19 cellular contexts compared by ENCODE assay signal in the genomic region with DNA sequence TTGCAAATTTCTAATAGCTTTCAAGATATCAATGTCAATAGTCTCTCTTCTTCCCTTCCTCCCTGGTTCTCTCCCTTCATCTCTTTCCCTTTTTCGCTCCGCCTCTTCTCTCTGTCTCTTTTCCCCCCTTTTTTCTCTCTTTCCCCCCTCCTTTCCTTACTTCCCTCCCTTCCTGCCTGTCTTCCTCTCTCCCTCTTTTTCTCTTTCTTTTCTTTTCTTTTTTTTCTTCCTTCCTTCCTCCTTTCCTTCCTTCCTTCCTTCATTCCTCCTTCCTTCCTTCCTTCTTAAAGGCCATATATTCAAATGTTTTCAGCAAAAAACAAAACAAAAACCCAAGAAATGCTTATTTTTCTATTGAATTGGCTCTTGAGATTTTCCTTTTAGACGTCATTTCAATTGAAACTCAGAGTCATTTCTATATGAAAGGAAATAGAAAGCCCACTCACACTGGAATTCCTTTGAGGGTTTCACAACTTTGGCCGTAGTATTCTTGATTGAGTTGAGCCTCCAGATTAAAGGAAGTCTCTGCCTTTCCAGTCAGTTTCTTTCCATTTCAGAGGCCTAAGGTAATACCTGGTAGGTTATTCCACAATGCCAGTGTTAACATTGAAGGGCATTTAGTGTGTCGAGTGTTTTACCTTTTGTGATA.
"Had no signal": no experiment of that assay in that cellular context is flagged by ENCODE, and none has a peak within 500 bp of the region (broad histone marks: within the 10 kb centered on the region; RNA-seq: fewer than 3 reads in every experiment).

No MANE protein-coding gene starts in this region.

- H3K27me3 ChIP-seq: cardiac muscle cell, dorsolateral prefrontal cortex, gastroesophageal sphincter, heart left ventricle, right atrium auricular region, suprapubic skin, transverse colon, vagina had no signal

- ATAC-seq: activated naive CD4-positive, alpha-beta T cell treated with anti-CD3 and anti-CD28 coated beads, Interleukin-2, amount 50 U/mL, for 72 hours; gastroesophageal sphincter; heart left ventricle; left ventricle myocardium superior; mucosa of descending colon; stimulated activated naive CD8-positive, alpha-beta T cell treated with anti-CD3 and anti-CD28 coated beads, Interleukin-15, amount 100 ng/mL, for 72 hours had no signal

- H3K9me3 ChIP-seq: gastroesophageal sphincter, heart left ventricle, mucosa of descending colon, prostate gland, right atrium auricular region, suprapubic skin, transverse colon, vagina had no signal

- H3K4me3 ChIP-seq: cardiac muscle cell, dorsolateral prefrontal cortex, gastroesophageal sphincter, heart left ventricle, mucosa of descending colon, prostate gland, right atrium auricular region, suprapubic skin, transverse colon, vagina had no signal

- H3K27ac ChIP-seq: cardiac muscle cell, dorsolateral prefrontal cortex, epithelial cell of prostate, gastroesophageal sphincter, heart left ventricle, prostate gland, right atrium auricular region, suprapubic skin, transverse colon, vagina had no signal

- DNase-seq: activated CD4-positive, alpha-beta T cell treated with anti-CD3 and anti-CD28 coated beads, Interleukin-2, amount 50 U/mL, for 4 hours; activated gamma-delta T cell; dorsolateral prefrontal cortex; heart left ventricle; kidney glomerular epithelial cell; left ventricle myocardium superior; mucosa of descending colon; naive B cell; stimulated activated naive CD8-positive, alpha-beta T cell treated with anti-CD3 and anti-CD28 coated beads, Interleukin-15, amount 100 ng/mL, for 72 hours; T-helper 2 cell; transverse colon had no signal

- H3K36me3 ChIP-seq: cardiac muscle cell, gastroesophageal sphincter, heart left ventricle, prostate gland, right atrium auricular region, suprapubic skin, transverse colon, vagina had no signal

- H3K4me1 ChIP-seq: gastroesophageal sphincter, heart left ventricle, prostate gland, right atrium auricular region, suprapubic skin, vagina had no signal
